In genomic region chr7:156950381-156950858, GRCh38 we compare ENCODE assay signal across 1 cellular context.
TF ChIP-seq lines count a peak whose summit lies in the region.

No MANE protein-coding gene starts in this region.

TF ChIP-seq in GM12878, 131 proteins besides CTCF, POLR2A, EP300 and RAD21:
- TF ChIP-seq SRF (IDR thresholded peaks at IDR 0.05; ENCODE audit: low read depth in 2 of 2, low read length in 2 of 2) (no peak), BCLAF1 (IDR thresholded peaks at IDR 0.05) (no peak), ZNF687 (IDR thresholded peaks at IDR 0.05) (no peak), JUNB (IDR thresholded peaks at IDR 0.05) (no peak), SMC3 (IDR thresholded peaks at IDR 0.05; ENCODE audit: borderline replicate concordance, low read length) (no peak), ATF3 (IDR thresholded peaks at IDR 0.05; ENCODE audit: borderline replicate concordance, extremely low read depth, low read depth, low read length) (no peak), CHD4 (IDR thresholded peaks at IDR 0.05) (no peak), MEF2A (IDR thresholded peaks at IDR 0.05; ENCODE audit: insufficient read depth, low read depth, low read length) (no peak), ASH2L (IDR thresholded peaks at IDR 0.05; ENCODE audit: borderline replicate concordance, low read depth) (no peak), PKNOX1 (IDR thresholded peaks at IDR 0.05) (no peak), EED (IDR thresholded peaks at IDR 0.05; ENCODE audit: low read depth) (no peak), YY1 (IDR thresholded peaks at IDR 0.05; ENCODE audit: low read depth, low read length) (no peak)
